In genomic region chr19:57821095-57821890, GRCh38 we compare ENCODE assay signal across 8 cellular contexts. TPM values are rescaled to one million over a fixed set of nuclear protein-coding genes. Genes with fewer than 3 reads are reported as not detected.
DNase-seq lines count a peak whose midpoint lies in the region; ATAC-seq, FAIRE-seq and TF ChIP-seq lines count a peak whose summit lies in the region.
"Not testable (repeated sequence)": the region's sequence is repeated elsewhere in the genome, so short reads cannot be mapped to it uniquely, and the experiment has no call there.

No MANE protein-coding gene starts in this region.

- peaks cover 47% of the 10 kb centered on the region for H3K36me3 Mint-ChIP-seq in Calu3 (ENCODE audit: insufficient read depth, unreplicated experiment)
- H3K36me3 Mint-ChIP-seq in T-helper 1 cell treated with Interleukin-12 subunit alpha and Interleukin-12 subunit beta and Interleukin-4 antibody, amounts not matched to agents 30 μg/mL and 1 μg/mL, for 36 hours (ENCODE audit: low read depth): peaks cover 30% of the 10 kb centered on the region
- peaks cover 47% of the 10 kb centered on the region for H3K36me3 Mint-ChIP-seq in activated naive CD4-positive, alpha-beta T cell treated with anti-CD3 and anti-CD28 coated beads for 36 hours (ENCODE audit: low read depth)
- peaks cover 38% of the 10 kb centered on the region for H3K36me3 Mint-ChIP-seq in nephron (ENCODE audit: low read depth)

- peaks cover 5 to 35% of the 10 kb centered on the region in 2 donors for H3K4me1 ChIP-seq in duodenal mucosa (ENCODE audit: control insufficient read depth in 1 of 2, insufficient read depth in 2 of 2, low read length in 2 of 2)
- not testable (repeated sequence) for H3K4me1 ChIP-seq in keratinocyte (ENCODE audit: control insufficient read depth, extremely low read depth, insufficient read depth, low read length)

- H3K9me1 ChIP-seq in keratinocyte (ENCODE audit: control insufficient read depth, extremely low read depth, insufficient read depth, low read length): not testable (repeated sequence)

- intact Hi-C loops in Calu3 (cut with micrococcal nuclease; ENCODE audit: unreplicated experiment); activated naive CD4-positive, alpha-beta T cell treated with anti-CD3 and anti-CD28 coated beads for 36 hours (cut with micrococcal nuclease): not testable (repeated sequence)

- peaks cover 0 to 10% of the 10 kb centered on the region in 2 donors for H3K36me3 ChIP-seq in duodenal mucosa (ENCODE audit: control insufficient read depth in 1 of 2, insufficient read depth in 2 of 2, low read length in 2 of 2)
- H3K36me3 ChIP-seq in keratinocyte (ENCODE audit: control insufficient read depth in 2 of 2, extremely low read depth in 1 of 2, insufficient read depth in 2 of 2, low read length in 2 of 2): not testable (repeated sequence)

- not testable (repeated sequence) for H3K27ac Mint-ChIP-seq in Calu3 (ENCODE audit: unreplicated experiment); activated naive CD4-positive, alpha-beta T cell treated with anti-CD3 and anti-CD28 coated beads for 36 hours
- H3K27ac Mint-ChIP-seq in T-helper 1 cell treated with Interleukin-12 subunit alpha and Interleukin-12 subunit beta and Interleukin-4 antibody, amounts not matched to agents 30 μg/mL and 1 μg/mL, for 36 hours: peak overlapping the region; percentile 4
- H3K27ac Mint-ChIP-seq in nephron: peak overlapping the region in 1 of 3 experiments; percentile 96
- H3K27ac Mint-ChIP-seq in stimulated activated naive CD8-positive, alpha-beta T cell treated with anti-CD3 and anti-CD28 coated beads, Interleukin-15, amount 100 ng/mL, for 72 hours: peak overlapping the region in 1 of 2 donors; percentile 99

- H3K79me2 ChIP-seq in keratinocyte (ENCODE audit: control insufficient read depth, insufficient read depth, low read length): peaks cover 67% of the 10 kb centered on the region

- TF ChIP-seq CTCF in Calu3 (IDR thresholded peaks at IDR 0.05; ENCODE audit: unreplicated experiment); keratinocyte (optimal IDR thresholded peaks at IDR 0.05 in 1 of 3, IDR thresholded peaks at IDR 0.05 in 1 of 3, conservative IDR thresholded peaks at IDR 0.05 in 1 of 3; ENCODE audit: extremely low read depth in 1 of 3, insufficient read depth in 2 of 3, low read length in 3 of 3); nephron (IDR thresholded peaks at IDR 0.05; ENCODE audit: unreplicated experiment in 3 of 3): not testable (repeated sequence)

- not testable (repeated sequence) for DNase-seq in Calu3; activated naive CD4-positive, alpha-beta T cell treated with anti-CD3 and anti-CD28 coated beads for 36 hours; keratinocyte (ENCODE audit: low read depth, low spot score); stimulated activated naive CD8-positive, alpha-beta T cell treated with anti-CD3 and anti-CD28 coated beads, Interleukin-15, amount 100 ng/mL, for 72 hours
- DNase-seq in Jurkat, Clone E6-1 (ENCODE audit: low read depth, low spot score): peak; percentile 45

- not testable (repeated sequence) for H3K27me3 ChIP-seq in duodenal mucosa (ENCODE audit: control insufficient read depth in 1 of 2, insufficient read depth in 2 of 2, low read length in 2 of 2); keratinocyte (ENCODE audit: control insufficient read depth, extremely low read depth, insufficient read depth, low read length)

- peaks cover 44% of the 10 kb centered on the region for H3K4me1 Mint-ChIP-seq in Calu3 (ENCODE audit: low read depth, unreplicated experiment)
- peaks cover 32% of the 10 kb centered on the region for H3K4me1 Mint-ChIP-seq in T-helper 1 cell treated with Interleukin-12 subunit alpha and Interleukin-12 subunit beta and Interleukin-4 antibody, amounts not matched to agents 30 μg/mL and 1 μg/mL, for 36 hours (ENCODE audit: low read depth)
- peaks cover 47% of the 10 kb centered on the region for H3K4me1 Mint-ChIP-seq in activated naive CD4-positive, alpha-beta T cell treated with anti-CD3 and anti-CD28 coated beads for 36 hours (ENCODE audit: low read depth)
- H3K4me1 Mint-ChIP-seq in nephron: peaks cover 40% of the 10 kb centered on the region
- H3K4me1 Mint-ChIP-seq in stimulated activated naive CD8-positive, alpha-beta T cell treated with anti-CD3 and anti-CD28 coated beads, Interleukin-15, amount 100 ng/mL, for 72 hours: peaks cover 58% of the 10 kb centered on the region

- peak overlapping the region; percentile 91 for H3K4me3 Mint-ChIP-seq in Calu3 (ENCODE audit: low read depth, unreplicated experiment)
- peak overlapping the region; percentile 90 for H3K4me3 Mint-ChIP-seq in T-helper 1 cell treated with Interleukin-12 subunit alpha and Interleukin-12 subunit beta and Interleukin-4 antibody, amounts not matched to agents 30 μg/mL and 1 μg/mL, for 36 hours
- H3K4me3 Mint-ChIP-seq in activated naive CD4-positive, alpha-beta T cell treated with anti-CD3 and anti-CD28 coated beads for 36 hours: peak overlapping the region; percentile 99
- peak overlapping the region; percentile 94 to 99 (median 98) for H3K4me3 Mint-ChIP-seq in nephron
- H3K4me3 Mint-ChIP-seq in stimulated activated naive CD8-positive, alpha-beta T cell treated with anti-CD3 and anti-CD28 coated beads, Interleukin-15, amount 100 ng/mL, for 72 hours: peak overlapping the region; percentile 95 to 97

- ATAC-seq in stimulated activated naive CD8-positive, alpha-beta T cell treated with anti-CD3 and anti-CD28 coated beads, Interleukin-15, amount 100 ng/mL, for 72 hours: not testable (repeated sequence)

- peak overlapping the region; percentile 80 to 99 for H3K9ac ChIP-seq in duodenal mucosa (ENCODE audit: low read depth in 1 of 2, low read length in 2 of 2)
- not testable (repeated sequence) for H3K9ac ChIP-seq in keratinocyte (ENCODE audit: control insufficient read depth, extremely low read depth, insufficient read depth, low read length)

- BruUV-seq in Calu3 (replicated peaks; lab: Mats Ljungman, UMichigan): not testable (repeated sequence)

- H4K20me1 ChIP-seq in keratinocyte (ENCODE audit: control insufficient read depth, extremely low read depth, insufficient read depth, low read length): not testable (repeated sequence)

- not testable (repeated sequence) for H3K9me3 ChIP-seq in duodenal mucosa (ENCODE audit: control insufficient read depth in 1 of 2, low read length in 2 of 2); keratinocyte (ENCODE audit: control insufficient read depth, low read depth, low read length)

- H3K27me3 Mint-ChIP-seq in Calu3 (ENCODE audit: unreplicated experiment); T-helper 1 cell treated with Interleukin-12 subunit alpha and Interleukin-12 subunit beta and Interleukin-4 antibody, amounts not matched to agents 30 μg/mL and 1 μg/mL, for 36 hours (ENCODE audit: low read depth); activated naive CD4-positive, alpha-beta T cell treated with anti-CD3 and anti-CD28 coated beads for 36 hours (ENCODE audit: low read depth); nephron (ENCODE audit: low read depth); stimulated activated naive CD8-positive, alpha-beta T cell treated with anti-CD3 and anti-CD28 coated beads, Interleukin-15, amount 100 ng/mL, for 72 hours: not testable (repeated sequence)

- CTCF ChIA-PET in Calu3 (lab: Charles Lee): interaction anchor here (0.6 kb wide), 1 partner anchor 26 kb away, joined by 5 read pairs; no protein-coding TSS in a partner anchor
- CTCF ChIA-PET in activated naive CD4-positive, alpha-beta T cell treated with anti-CD3 and anti-CD28 coated beads for 36 hours (lab: Charles Lee): interaction anchor here (1.3 kb wide), 1 partner anchor 9 kb away, joined by 3 read pairs; the partner anchor contains the start of gene ZNF587B

- peak overlapping the region; percentile 91 for H3K4me2 ChIP-seq in keratinocyte (ENCODE audit: control insufficient read depth, extremely low read depth, insufficient read depth, low read depth, low read length)

- peak overlapping the region; percentile 78; the same call in 1 of the 2 replicates for H3K4me3 ChIP-seq in Jurkat, Clone E6-1 (ENCODE audit: low read length)
- H3K4me3 ChIP-seq in duodenal mucosa (ENCODE audit: low read depth in 1 of 2, low read length in 2 of 2): peak overlapping the region; percentile 94 to 100
- peak overlapping the region in 2 of 3 experiments; percentile 98 to 99 for H3K4me3 ChIP-seq in keratinocyte (ENCODE audit: control insufficient read depth in 2 of 3, extremely low read depth in 1 of 3, insufficient read depth in 2 of 3, low read depth in 1 of 3, low read length in 3 of 3)

- dilution Hi-C loops in keratinocyte (cut with MboI; ENCODE audit: extremely low pct_ligation_motif_present, low sequenced_read_pairs): not testable (repeated sequence)

- not testable (repeated sequence) for H2AFZ ChIP-seq in keratinocyte (ENCODE audit: control insufficient read depth, low read length)

- FAIRE-seq in keratinocyte (lab: Jason Lieb, UNC): not testable (repeated sequence)

- H3K27ac ChIP-seq in duodenal mucosa (ENCODE audit: low read depth, low read length); keratinocyte (ENCODE audit: control insufficient read depth, insufficient read depth, low read length): not testable (repeated sequence)

- H3K9me3 Mint-ChIP-seq in Calu3 (ENCODE audit: low read depth, unreplicated experiment); T-helper 1 cell treated with Interleukin-12 subunit alpha and Interleukin-12 subunit beta and Interleukin-4 antibody, amounts not matched to agents 30 μg/mL and 1 μg/mL, for 36 hours; activated naive CD4-positive, alpha-beta T cell treated with anti-CD3 and anti-CD28 coated beads for 36 hours; nephron; stimulated activated naive CD8-positive, alpha-beta T cell treated with anti-CD3 and anti-CD28 coated beads, Interleukin-15, amount 100 ng/mL, for 72 hours: not testable (repeated sequence)

RNA-seq across cellular contexts. Expression of gene ZNF552, which starts 6.6 kb away (rescaled TPM):
- 24.0 and 24.8 TPM in 2 replicates for total RNA-seq in Calu3 (2022)
- polyA plus RNA-seq in Jurkat, Clone E6-1 (2012; ENCODE audit: insufficient read depth, insufficient read length): 8.3 TPM
- total RNA-seq in activated naive CD4-positive, alpha-beta T cell treated with anti-CD3 and anti-CD28 coated beads for 36 hours: 1 to 10 TPM; 3.9 to 4.4 TPM
- 4.4 to 8.9 TPM (median 8.0 TPM) in 3 replicates for polyA plus RNA-seq in keratinocyte
- 5.0 TPM for polyA plus RNA-seq in keratinocyte (2011; ENCODE audit: low read depth)
- polyA plus RNA-seq in keratinocyte (2011; cell fraction: cytosol; rRNA removed): 3.6 and 6.0 TPM in 2 replicates
- polyA plus RNA-seq in keratinocyte (2011; cell fraction: nucleus; rRNA removed): 16.0 and 16.8 TPM in 2 replicates
- 4.6 and 5.0 TPM in 2 replicates for polyA plus RNA-seq in keratinocyte (2012; ENCODE audit: low replicate concordance)
- 5.8 to 21.2 TPM (median 13.6 TPM) in 3 replicates for polyA minus RNA-seq in keratinocyte
- 4.8 TPM for polyA minus RNA-seq in keratinocyte (2011; cell fraction: cytosol; rRNA and poly(A)+ RNA removed)
- 8.4 and 13.1 TPM in 2 replicates for polyA minus RNA-seq in keratinocyte (2011; cell fraction: nucleus; rRNA and poly(A)+ RNA removed)

RNA-seq across cellular contexts. Expression of gene ZNF587B, which starts 8.8 kb away (rescaled TPM):
- 31.1 and 31.6 TPM in 2 replicates for total RNA-seq in Calu3 (2022)
- polyA plus RNA-seq in Jurkat, Clone E6-1 (2012; ENCODE audit: insufficient read depth, insufficient read length): 5.1 TPM
- total RNA-seq in activated naive CD4-positive, alpha-beta T cell treated with anti-CD3 and anti-CD28 coated beads for 36 hours: 1 to 10 TPM; 8.7 to 9.2 TPM
- polyA plus RNA-seq in keratinocyte: 8.5 to 12.8 TPM (median 11.8 TPM) in 3 replicates
- 3.1 TPM for polyA plus RNA-seq in keratinocyte (2011; ENCODE audit: low read depth)
- polyA plus RNA-seq in keratinocyte (2011; cell fraction: cytosol; rRNA removed): 4.1 and 6.1 TPM in 2 replicates
- 22.5 and 26.9 TPM in 2 replicates for polyA plus RNA-seq in keratinocyte (2011; cell fraction: nucleus; rRNA removed)
- polyA plus RNA-seq in keratinocyte (2012; ENCODE audit: low replicate concordance): 7.0 and 10.7 TPM in 2 replicates
- polyA minus RNA-seq in keratinocyte: 13.4 to 37.8 TPM (median 19.2 TPM) in 3 replicates
- 15.0 TPM for polyA minus RNA-seq in keratinocyte (2011; cell fraction: cytosol; rRNA and poly(A)+ RNA removed)
- 14.7 and 34.1 TPM in 2 replicates for polyA minus RNA-seq in keratinocyte (2011; cell fraction: nucleus; rRNA and poly(A)+ RNA removed)

RNA-seq across cellular contexts. Expression of gene ZNF587, which starts 28.4 kb away (rescaled TPM):
- total RNA-seq in Calu3 (2022): 111 and 113 TPM in 2 replicates
- 8.6 TPM for polyA plus RNA-seq in Jurkat, Clone E6-1 (2012; ENCODE audit: insufficient read depth, insufficient read length)
- 10 to 100 TPM; 17.5 to 20.2 TPM for total RNA-seq in activated naive CD4-positive, alpha-beta T cell treated with anti-CD3 and anti-CD28 coated beads for 36 hours
- 8.2 to 14.4 TPM (median 14.0 TPM) in 3 replicates for polyA plus RNA-seq in keratinocyte
- 2.9 TPM for polyA plus RNA-seq in keratinocyte (2011; ENCODE audit: low read depth)
- polyA plus RNA-seq in keratinocyte (2011; cell fraction: cytosol; rRNA removed): 4.7 and 8.2 TPM in 2 replicates
- polyA plus RNA-seq in keratinocyte (2011; cell fraction: nucleus; rRNA removed): 40.8 and 42.7 TPM in 2 replicates
- 6.5 and 9.4 TPM in 2 replicates for polyA plus RNA-seq in keratinocyte (2012; ENCODE audit: low replicate concordance)
- polyA minus RNA-seq in keratinocyte: 18.6 to 28.5 TPM (median 18.9 TPM) in 3 replicates
- polyA minus RNA-seq in keratinocyte (2011; cell fraction: cytosol; rRNA and poly(A)+ RNA removed): 33.2 TPM
- polyA minus RNA-seq in keratinocyte (2011; cell fraction: nucleus; rRNA and poly(A)+ RNA removed): 16.9 and 28.7 TPM in 2 replicates

RNA-seq across cellular contexts. Expression of gene ZNF586, which starts 51.8 kb away (rescaled TPM):
- total RNA-seq in Calu3 (2022): 18.9 and 22.9 TPM in 2 replicates
- polyA plus RNA-seq in Jurkat, Clone E6-1 (2012; ENCODE audit: insufficient read depth, insufficient read length): 6.2 TPM
- 10 to 100 TPM; 14.5 to 14.9 TPM for total RNA-seq in activated naive CD4-positive, alpha-beta T cell treated with anti-CD3 and anti-CD28 coated beads for 36 hours
- 6.6 to 9.6 TPM (median 7.2 TPM) in 3 replicates for polyA plus RNA-seq in keratinocyte
- 13.1 TPM for polyA plus RNA-seq in keratinocyte (2011; ENCODE audit: low read depth)
- polyA plus RNA-seq in keratinocyte (2011; cell fraction: cytosol; rRNA removed): 5.0 and 8.6 TPM in 2 replicates
- 8.1 and 8.9 TPM in 2 replicates for polyA plus RNA-seq in keratinocyte (2011; cell fraction: nucleus; rRNA removed)
- polyA plus RNA-seq in keratinocyte (2012; ENCODE audit: low replicate concordance): 4.8 and 5.9 TPM in 2 replicates
- 5.6 to 15.1 TPM (median 6.8 TPM) in 3 replicates for polyA minus RNA-seq in keratinocyte
- 11.1 TPM for polyA minus RNA-seq in keratinocyte (2011; cell fraction: cytosol; rRNA and poly(A)+ RNA removed)
- polyA minus RNA-seq in keratinocyte (2011; cell fraction: nucleus; rRNA and poly(A)+ RNA removed): 9.4 and 14.0 TPM in 2 replicates
